In genomic region chr19:47045867-47046470, GRCh38 we compare ENCODE assay signal across 24 cellular contexts. TPM values are rescaled to one million over a fixed set of nuclear protein-coding genes. Genes with fewer than 3 reads are reported as not detected.
DNase-seq lines count a peak whose midpoint lies in the region; ATAC-seq, FAIRE-seq and TF ChIP-seq lines count a peak whose summit lies in the region.
"Had no signal": no experiment of that assay in that cellular context is flagged by ENCODE, and none has a peak within 500 bp of the region (broad histone marks: within the 10 kb centered on the region; RNA-seq: fewer than 3 reads in every experiment).

No MANE protein-coding gene starts in this region.

- peak overlapping the region; percentile 10 for H3K4me3 Mint-ChIP-seq in activated CD4-positive, alpha-beta T cell treated with anti-CD3 and anti-CD28 coated beads, Interleukin-2, amount 10 ng/mL, durations not matched to agents 7 days and 5 days
- no peak overlapping the region for H3K4me3 Mint-ChIP-seq in activated CD4-positive, alpha-beta T cell treated with anti-CD3 and anti-CD28 coated beads, Interleukin-2, amount 10 ng/mL, durations not matched to agents 24 days and 14 days

- POLR2A ChIA-PET in activated CD4-positive, alpha-beta T cell treated with anti-CD3 and anti-CD28 coated beads, Interleukin-2, amount 10 ng/mL, durations not matched to agents 7 days and 5 days (lab: Charles Lee) = no interaction called here
- POLR2A ChIA-PET in endothelial cell of umbilical vein (lab: Charles Lee) = no interaction called here

- WGBS in testis, 2 donors = 69 to 81% methylated on average over 16 to 41 of the region's 45 CpGs

- peaks cover 24% of the 10 kb centered on the region for H3K4me1 Mint-ChIP-seq in activated CD4-positive, alpha-beta T cell treated with anti-CD3 and anti-CD28 coated beads, Interleukin-2, amount 10 ng/mL, durations not matched to agents 7 days and 5 days
- H3K4me1 Mint-ChIP-seq in activated CD4-positive, alpha-beta T cell treated with anti-CD3 and anti-CD28 coated beads, Interleukin-2, amount 10 ng/mL, durations not matched to agents 24 days and 14 days = peaks cover 18% of the 10 kb centered on the region

- H4K20me1 ChIP-seq in Loucy (ENCODE audit: insufficient read depth, low read length, poor library complexity, severe bottlenecking) = peaks cover 9% of the 10 kb centered on the region
- H4K20me1 ChIP-seq in endothelial cell of umbilical vein (replicated peaks; ENCODE audit: control insufficient read depth, extremely low read depth, insufficient read depth, low read length) = no peaks in the 10 kb centered on the region

- H3K9me3 Mint-ChIP-seq in activated CD4-positive, alpha-beta T cell treated with anti-CD3 and anti-CD28 coated beads, Interleukin-2, amount 10 ng/mL, durations not matched to agents 7 days and 5 days = no peaks in the 10 kb centered on the region
- no peaks in the 10 kb centered on the region for H3K9me3 Mint-ChIP-seq in activated CD4-positive, alpha-beta T cell treated with anti-CD3 and anti-CD28 coated beads, Interleukin-2, amount 10 ng/mL, durations not matched to agents 24 days and 14 days
- H3K9me3 Mint-ChIP-seq: CD8-positive, alpha-beta memory T cell; IgD-negative memory B cell had no signal

- dilution Hi-C loops in endothelial cell of umbilical vein (cut with MboI; ENCODE audit: extremely low pct_ligation_motif_present, low sequenced_read_pairs) = no loop called here

- H3K4me1 ChIP-seq in Loucy (ENCODE audit: insufficient read depth, low read length, poor library complexity, severe bottlenecking) (peaks cover 16% of the 10 kb centered on the region), endothelial cell of umbilical vein (ENCODE audit: control insufficient read depth, extremely low read depth, insufficient read depth, low read length) (peaks cover 3% of the 10 kb centered on the region), testis (no peaks in the 10 kb centered on the region)

- no peaks in the 10 kb centered on the region for H3K36me3 Mint-ChIP-seq in activated CD4-positive, alpha-beta T cell treated with anti-CD3 and anti-CD28 coated beads, Interleukin-2, amount 10 ng/mL, durations not matched to agents 7 days and 5 days (ENCODE audit: low read depth)
- peaks cover 6% of the 10 kb centered on the region for H3K36me3 Mint-ChIP-seq in activated CD4-positive, alpha-beta T cell treated with anti-CD3 and anti-CD28 coated beads, Interleukin-2, amount 10 ng/mL, durations not matched to agents 24 days and 14 days (ENCODE audit: low read depth)

- H3K4me2 ChIP-seq in Loucy (ENCODE audit: low read depth, low read length, poor library complexity, severe bottlenecking) = peak overlapping the region; percentile 92
- H3K4me2 ChIP-seq in endothelial cell of umbilical vein (ENCODE audit: insufficient read depth, low read length) = no peak overlapping the region
- H3K4me2 ChIP-seq: SK-N-SH had no signal

- FAIRE-seq in endothelial cell of umbilical vein (lab: Jason Lieb, UNC) = no peak
- FAIRE-seq: D721Med, HTR-8/SVneo had no signal

- H3K9ac ChIP-seq in Loucy (ENCODE audit: low read depth, low read length, poor library complexity, severe bottlenecking) = no peak overlapping the region
- H3K9ac ChIP-seq in endothelial cell of umbilical vein (replicated peaks; ENCODE audit: extremely low read depth, insufficient read depth, low read length) = no peak overlapping the region
- H3K9ac ChIP-seq: GM23248, SK-N-SH had no signal

- TF ChIP-seq CTCF in Loucy (conservative IDR thresholded peaks at IDR 0.05; ENCODE audit: low read length) (no peak), endothelial cell of umbilical vein (IDR thresholded peaks at IDR 0.05; ENCODE audit: extremely low read depth in 1 of 2, insufficient read depth in 1 of 2, low read depth in 1 of 2, low read length in 2 of 2) (no peak), testis (IDR thresholded peaks at IDR 0.05) (no peak)

- no peak overlapping the region for H3K27ac Mint-ChIP-seq in activated CD4-positive, alpha-beta T cell treated with anti-CD3 and anti-CD28 coated beads, Interleukin-2, amount 10 ng/mL, durations not matched to agents 7 days and 5 days
- no peak overlapping the region for H3K27ac Mint-ChIP-seq in activated CD4-positive, alpha-beta T cell treated with anti-CD3 and anti-CD28 coated beads, Interleukin-2, amount 10 ng/mL, durations not matched to agents 24 days and 14 days
- H3K27ac Mint-ChIP-seq: IgD-negative memory B cell had no signal

- H3K27me3 Mint-ChIP-seq in activated CD4-positive, alpha-beta T cell treated with anti-CD3 and anti-CD28 coated beads, Interleukin-2, amount 10 ng/mL, durations not matched to agents 7 days and 5 days = no peaks in the 10 kb centered on the region
- no peaks in the 10 kb centered on the region for H3K27me3 Mint-ChIP-seq in activated CD4-positive, alpha-beta T cell treated with anti-CD3 and anti-CD28 coated beads, Interleukin-2, amount 10 ng/mL, durations not matched to agents 24 days and 14 days
- H3K27me3 Mint-ChIP-seq: CD8-positive, alpha-beta memory T cell; IgD-negative memory B cell had no signal

- no peaks in the 10 kb centered on the region for H3K9me1 ChIP-seq in endothelial cell of umbilical vein (replicated peaks; ENCODE audit: control insufficient read depth, extremely low read depth, insufficient read depth, low read length)

- intact Hi-C loops in activated CD4-positive, alpha-beta T cell treated with anti-CD3 and anti-CD28 coated beads, Interleukin-2, amount 10 ng/mL, durations not matched to agents 24 days and 14 days (cut with micrococcal nuclease) = no loop called here
- intact Hi-C loops in endothelial cell of umbilical vein (cut with micrococcal nuclease) = loop anchor here (5.0 kb wide), 1 partner anchor 66 kb away; the partner anchor contains the start of gene ZC3H4
- intact Hi-C loops in testis (cut with DNase I; ENCODE audit: low total_unique reads) = no loop called here

- H3K27me3 ChIP-seq in Loucy (ENCODE audit: insufficient read depth, low read length, poor library complexity, severe bottlenecking) (no peaks in the 10 kb centered on the region), endothelial cell of umbilical vein (ENCODE audit: control insufficient read depth in 2 of 2, insufficient read depth in 2 of 2, low read length in 2 of 2) (no peaks in the 10 kb centered on the region), testis (no peaks in the 10 kb centered on the region)

- no peaks in the 10 kb centered on the region for H3K9me3 ChIP-seq in Loucy (ENCODE audit: insufficient read depth, low read depth, low read length)
- no peaks in the 10 kb centered on the region for H3K9me3 ChIP-seq in endothelial cell of umbilical vein (replicated peaks; ENCODE audit: control insufficient read depth, insufficient read depth, low read length)
- H3K9me3 ChIP-seq in testis = no peaks in the 10 kb centered on the region
- H3K9me3 ChIP-seq: SK-N-SH had no signal

- CTCF ChIA-PET in activated CD4-positive, alpha-beta T cell treated with anti-CD3 and anti-CD28 coated beads, Interleukin-2, amount 10 ng/mL, durations not matched to agents 7 days and 5 days (lab: Charles Lee) = interaction anchor here (2.8 kb wide), 1 partner anchor 10 kb away, joined by 17 read pairs; no protein-coding TSS in a partner anchor
- CTCF ChIA-PET in endothelial cell of umbilical vein (lab: Charles Lee) = interaction anchor here (1.2 kb wide), 1 partner anchor 33 kb away, joined by 3 read pairs; no protein-coding TSS in a partner anchor

- no peaks in the 10 kb centered on the region for H3K36me3 ChIP-seq in Loucy (ENCODE audit: insufficient read depth, low read length)
- H3K36me3 ChIP-seq in endothelial cell of umbilical vein (ENCODE audit: control insufficient read depth in 2 of 2, extremely low read depth in 1 of 2, insufficient read depth in 2 of 2, low read length in 2 of 2) = no peaks in the 10 kb centered on the region
- no peaks in the 10 kb centered on the region for H3K36me3 ChIP-seq in testis (ENCODE audit: low read depth, missing control alignments)

- TF ChIP-seq POLR2A in endothelial cell of umbilical vein (IDR thresholded peaks at IDR 0.05; ENCODE audit: low read depth, low read length) (no peak), testis (IDR thresholded peaks at IDR 0.05) (no peak)

- H3K79me2 ChIP-seq in Loucy (ENCODE audit: insufficient read depth, low read length) (peaks cover 20% of the 10 kb centered on the region), endothelial cell of umbilical vein (ENCODE audit: control insufficient read depth, insufficient read depth, low read length) (peaks cover 3% of the 10 kb centered on the region)

- no peak for DNase-seq in activated CD4-positive, alpha-beta T cell treated with anti-CD3 and anti-CD28 coated beads, Interleukin-2, amount 10 ng/mL, durations not matched to agents 7 days and 5 days
- no peak for DNase-seq in activated CD4-positive, alpha-beta T cell treated with anti-CD3 and anti-CD28 coated beads, Interleukin-2, amount 10 ng/mL, durations not matched to agents 24 days and 14 days
- DNase-seq in endothelial cell of umbilical vein (ENCODE audit: low read depth, low spot score) (no peak), testis (no peak), DMS53 treated with DMSO at 0.1 percent for 48 hours (lab: John Stamatoyannopoulos, UW; ENCODE audit: unreplicated experiment) (no peak)
- DNase-seq: ACHN; C1 segment of cervical spinal cord; CD8-positive, alpha-beta memory T cell; DMS53; GM23248; HCEC 1CT; MM.1S; NCI-H1092; NCI-H1436; NCI-H187 treated with DMSO at 0.1 percent for 48 hours; NCI-H2107; SIG-M5; SK-N-SH had no signal

- no peaks in the 10 kb centered on the region for H3F3A ChIP-seq in Loucy (ENCODE audit: low read depth)

- no peak overlapping the region for H3K27ac ChIP-seq in endothelial cell of umbilical vein (ENCODE audit: insufficient read depth, low read depth, low read length)
- H3K27ac ChIP-seq in testis = no peak overlapping the region
- H3K27ac ChIP-seq: GM23248 had no signal

- H2AFZ ChIP-seq in Loucy (ENCODE audit: low read length) (no peak overlapping the region), endothelial cell of umbilical vein (ENCODE audit: low read depth, low read length) (no peak overlapping the region)
- H2AFZ ChIP-seq: GM23248 had no signal

- no peak overlapping the region for H3K4me3 ChIP-seq in Loucy (ENCODE audit: low read length, poor library complexity, severe bottlenecking)
- no peak overlapping the region for H3K4me3 ChIP-seq in endothelial cell of umbilical vein (replicated peaks in 1 of 3; ENCODE audit: insufficient read depth in 1 of 3, low read depth in 1 of 3, low read length in 3 of 3)
- peak overlapping the region; percentile 4 to 24 for H3K4me3 ChIP-seq in testis
- H3K4me3 ChIP-seq: GM23248 had no signal

- ATAC-seq in GM18498 (IDR thresholded peaks at IDR 0.05; ENCODE audit: unreplicated experiment) (no peak), GM18873 (IDR thresholded peaks at IDR 0.05; ENCODE audit: low FRiP score, unreplicated experiment) (no peak)

- H3K9me2 ChIP-seq in Loucy (replicated peaks; ENCODE audit: low read depth, low read length) = no peaks in the 10 kb centered on the region
- H3K9me2 ChIP-seq: SK-N-SH had no signal

- BruUV-seq in endothelial cell of umbilical vein (replicated peaks; lab: Mats Ljungman, UMichigan) = TSS peak; percentile 45

RNA-seq across cellular contexts. Expression of gene TMEM160, which starts 2.5 kb away (rescaled TPM):
- 10 to 100 TPM; 41.6 to 56.6 TPM for total RNA-seq in activated CD4-positive, alpha-beta T cell treated with anti-CD3 and anti-CD28 coated beads, Interleukin-2, amount 10 ng/mL, durations not matched to agents 7 days and 5 days
- 53.6 and 56.7 TPM in 2 replicates for total RNA-seq in activated CD4-positive, alpha-beta T cell treated with anti-CD3 and anti-CD28 coated beads, Interleukin-2, amount 10 ng/mL, durations not matched to agents 24 days and 14 days
- total RNA-seq in endothelial cell of umbilical vein (40.4 and 43.1 TPM in 2 replicates), testis (10 to 100 TPM; 28.1 to 28.7 TPM)
- polyA plus RNA-seq in endothelial cell of umbilical vein (79.9 and 103 TPM in 2 replicates), testis (ENCODE audit: insufficient read depth, low read depth, low replicate concordance) (7.1 TPM)
- polyA plus RNA-seq in endothelial cell of umbilical vein (2011; cell fraction: cytosol; rRNA removed) = 23.0 and 33.0 TPM in 2 replicates
- 7.4 and 9.2 TPM in 2 replicates for polyA plus RNA-seq in endothelial cell of umbilical vein (2011; cell fraction: nucleus; rRNA removed)
- polyA plus RNA-seq in endothelial cell of umbilical vein (2012) = 13.1 and 28.1 TPM in 2 replicates
- 3.7 and 4.3 TPM in 2 replicates for polyA minus RNA-seq in endothelial cell of umbilical vein
- polyA minus RNA-seq in endothelial cell of umbilical vein (2011; cell fraction: cytosol; rRNA and poly(A)+ RNA removed) = 31.9 TPM
- 1.8 and 3.9 TPM in 2 replicates for polyA minus RNA-seq in endothelial cell of umbilical vein (2011; cell fraction: nucleus; rRNA and poly(A)+ RNA removed)

RNA-seq across cellular contexts. Expression of gene NPAS1, which starts 26.3 kb away (rescaled TPM):
- total RNA-seq in activated CD4-positive, alpha-beta T cell treated with anti-CD3 and anti-CD28 coated beads, Interleukin-2, amount 10 ng/mL, durations not matched to agents 7 days and 5 days = not detected
- 0.21 and 0.47 TPM in 2 replicates for total RNA-seq in activated CD4-positive, alpha-beta T cell treated with anti-CD3 and anti-CD28 coated beads, Interleukin-2, amount 10 ng/mL, durations not matched to agents 24 days and 14 days
- total RNA-seq in endothelial cell of umbilical vein (0.62 TPM in 1 of 2 replicates, not detected in the other), testis (1 to 10 TPM; 1.1 to 2.5 TPM)
- polyA plus RNA-seq in endothelial cell of umbilical vein (0.18 and 0.40 TPM in 2 replicates), testis (ENCODE audit: insufficient read depth, low read depth, low replicate concordance) (1.1 TPM)
- 0.13 and 0.24 TPM in 2 replicates for polyA plus RNA-seq in endothelial cell of umbilical vein (2011; cell fraction: cytosol; rRNA removed)
- polyA plus RNA-seq in endothelial cell of umbilical vein (2011; cell fraction: nucleus; rRNA removed) = 0.20 and 0.24 TPM in 2 replicates
- 0.20 and 0.67 TPM in 2 replicates for polyA plus RNA-seq in endothelial cell of umbilical vein (2012)
- polyA minus RNA-seq in endothelial cell of umbilical vein = not detected in 2 replicates
- polyA minus RNA-seq in endothelial cell of umbilical vein (2011; cell fraction: cytosol; rRNA and poly(A)+ RNA removed) = 1.5 TPM
- not detected in 2 replicates for polyA minus RNA-seq in endothelial cell of umbilical vein (2011; cell fraction: nucleus; rRNA and poly(A)+ RNA removed)
- polyA plus RNA-seq: CD8-positive, alpha-beta memory T cell had no signal

Comparison
In these comparisons a context has a peak if more than half of its experiments do, and no peak if none do; other contexts are left out.
1. H3K4me3 ChIP-seq: peak in testis (2 of 2); none in Loucy (single experiment) and endothelial cell of umbilical vein (0 of 3).